ENCODE assay signal across 31 cellular contexts in genomic region chr1:85444381-85444780, GRCh38. TPM values are rescaled to one million over a fixed set of nuclear protein-coding genes. Genes with fewer than 3 reads are reported as not detected.
"Had no signal": no experiment of that assay in that cellular context is flagged by ENCODE, and none has a peak within 500 bp of the region (broad histone marks: within the 10 kb centered on the region; RNA-seq: fewer than 3 reads in every experiment).

No MANE protein-coding gene starts in this region.

- H3K9me3 Mint-ChIP-seq: activated naive CD4-positive, alpha-beta T cell treated with anti-CD3 and anti-CD28 coated beads, Interleukin-2, amount 50 U/mL, for 72 hours; activated T-cell treated with anti-CD3 and anti-CD28 coated beads, Interleukin-2, amount 50 U/mL, for 24 hours; endodermal cell; stimulated activated effector memory CD8-positive, alpha-beta T cell treated with anti-CD3 and anti-CD28 coated beads, Interleukin-12 subunit alpha, Interleukin-12 subunit beta, amount 100 ng/mL, for 72 hours had no signal

- H3K4me1 Mint-ChIP-seq: endodermal cell; naive B cell; stimulated activated effector memory CD8-positive, alpha-beta T cell treated with anti-CD3 and anti-CD28 coated beads, Interleukin-12 subunit alpha, Interleukin-12 subunit beta, amount 100 ng/mL, for 72 hours; stimulated activated naive CD8-positive, alpha-beta T cell treated with anti-CD3 and anti-CD28 coated beads, Interleukin-15, amount 100 ng/mL, for 72 hours; T-helper 17 cell had no signal

- ATAC-seq: activated CD4-positive, CD25-positive, alpha-beta regulatory T cell treated with anti-CD3 and anti-CD28 coated beads, Interleukin-2, amount 50 U/mL, for 24 hours; activated naive CD4-positive, alpha-beta T cell treated with anti-CD3 and anti-CD28 coated beads, Interleukin-2, amount 50 U/mL, for 72 hours; esophagus mucosa; left cardiac atrium; left ventricle myocardium superior; sciatic nerve; stimulated activated effector memory CD8-positive, alpha-beta T cell treated with anti-CD3 and anti-CD28 coated beads, Interleukin-12 subunit alpha, Interleukin-12 subunit beta, amount 100 ng/mL, for 72 hours; stimulated activated naive CD8-positive, alpha-beta T cell treated with anti-CD3 and anti-CD28 coated beads, Interleukin-15, amount 100 ng/mL, for 72 hours; T-helper 17 cell had no signal

- H3K27me3 ChIP-seq: neutrophil, uterus had no signal

- FAIRE-seq: small intestine had no signal

- H3K9me3 ChIP-seq: neutrophil, uterus had no signal

- H3K36me3 Mint-ChIP-seq: activated naive CD4-positive, alpha-beta T cell treated with anti-CD3 and anti-CD28 coated beads, Interleukin-2, amount 50 U/mL, for 72 hours; stimulated activated effector memory CD8-positive, alpha-beta T cell treated with anti-CD3 and anti-CD28 coated beads, Interleukin-12 subunit alpha, Interleukin-12 subunit beta, amount 100 ng/mL, for 72 hours had no signal

- H3K27ac Mint-ChIP-seq: activated naive CD4-positive, alpha-beta T cell treated with anti-CD3 and anti-CD28 coated beads, Interleukin-2, amount 50 U/mL, for 72 hours; activated T-cell treated with anti-CD3 and anti-CD28 coated beads, Interleukin-2, amount 50 U/mL, for 24 hours; dendritic cell treated with granulocyte-macrophage colony-stimulating factor and Interleukin-4, amounts not matched to agents 40 ng/mL and 50 ng/mL, for 4 days; endodermal cell; naive B cell; nephron progenitor cell; stimulated activated effector memory CD8-positive, alpha-beta T cell treated with anti-CD3 and anti-CD28 coated beads, Interleukin-12 subunit alpha, Interleukin-12 subunit beta, amount 100 ng/mL, for 72 hours; stimulated activated naive CD8-positive, alpha-beta T cell treated with anti-CD3 and anti-CD28 coated beads, Interleukin-15, amount 100 ng/mL, for 72 hours; T-helper 17 cell; type B pancreatic cell had no signal

- H3K27me3 Mint-ChIP-seq: type B pancreatic cell had no signal

- H3K27ac ChIP-seq: neutrophil, uterus, WERI-Rb-1 had no signal

- H3K4me1 ChIP-seq: uterus had no signal

- H3K36me3 ChIP-seq: neutrophil, uterus, WERI-Rb-1 had no signal

- DNase-seq: activated CD4-positive, alpha-beta T cell treated with anti-CD3 and anti-CD28 coated beads for 48 hours; activated CD4-positive, alpha-beta T cell treated with anti-CD3 and anti-CD28 coated beads, Interleukin-2, amount 50 U/mL, for 48 hours; activated CD8-positive, alpha-beta memory T cell treated with anti-CD3 and anti-CD28 coated beads, Interleukin-2, amount 50 U/mL, for 4 hours; activated gamma-delta T cell treated with Interleukin-2 at 50 U/mL for 16 hours; activated T-cell treated with anti-CD3 and anti-CD28 coated beads, Interleukin-2, amount 50 U/mL, for 24 hours; anterior cingulate cortex; caudate nucleus; endodermal cell; foreskin melanocyte; glutamatergic neuron; islet precursor cell; left cardiac atrium; left ventricle myocardium superior; naive B cell; nephron progenitor cell; small intestine; stimulated activated CD4-positive, alpha-beta T cell treated with anti-CD3 and anti-CD28 coated beads, Interleukin-4, amount 100 ng/mL, for 24 hours; stimulated activated naive CD8-positive, alpha-beta T cell treated with anti-CD3 and anti-CD28 coated beads, Interleukin-15, amount 100 ng/mL, for 72 hours; substantia nigra; T-helper 17 cell; T1000; uterus; WERI-Rb-1 had no signal

- H3K4me3 Mint-ChIP-seq: activated T-cell treated with anti-CD3 and anti-CD28 coated beads, Interleukin-2, amount 50 U/mL, for 24 hours; dendritic cell treated with granulocyte-macrophage colony-stimulating factor and Interleukin-4, amounts not matched to agents 40 ng/mL and 50 ng/mL, for 4 days; endodermal cell; naive B cell; nephron progenitor cell; stimulated activated effector memory CD8-positive, alpha-beta T cell treated with anti-CD3 and anti-CD28 coated beads, Interleukin-12 subunit alpha, Interleukin-12 subunit beta, amount 100 ng/mL, for 72 hours; stimulated activated naive CD8-positive, alpha-beta T cell treated with anti-CD3 and anti-CD28 coated beads, Interleukin-15, amount 100 ng/mL, for 72 hours; T-helper 17 cell; type B pancreatic cell had no signal

- H3K4me3 ChIP-seq: uterus had no signal

RNA-seq across cellular contexts. Expression of gene DDAH1, which starts 20.6 kb away (rescaled TPM):
- total RNA-seq: activated naive CD4-positive, alpha-beta T cell treated with anti-CD3 and anti-CD28 coated beads, Interleukin-2, amount 50 U/mL, for 72 hours; T-helper 17 cell had no signal
